Comparison of ENCODE assay signal across 14 cellular contexts in genomic region chr20:1374246-1374645, GRCh38. TPM values are rescaled to one million over a fixed set of nuclear protein-coding genes. Genes with fewer than 3 reads are reported as not detected.
DNase-seq lines count a peak whose midpoint lies in the region; ATAC-seq and TF ChIP-seq lines count a peak whose summit lies in the region.
"Had no signal": no experiment of that assay in that cellular context is flagged by ENCODE, and none has a peak within 500 bp of the region (broad histone marks: within the 10 kb centered on the region; RNA-seq: fewer than 3 reads in every experiment).

No MANE protein-coding gene starts in this region.

- TF ChIP-seq CTCF in Loucy (conservative IDR thresholded peaks at IDR 0.05; ENCODE audit: low read length) (peak; percentile 22; the same call in 1 of the 2 replicates), brain microvascular endothelial cell (IDR thresholded peaks at IDR 0.05; ENCODE audit: low read depth, low read length, missing control alignments) (peak; percentile 10), heart left ventricle (IDR thresholded peaks at IDR 0.05) (peak in 6 of 12 donors; percentile 6 to 30 (median 16))

- H3K27me3 Mint-ChIP-seq in stimulated activated naive B cell treated with anti-CD40 and anti-IgM and Interleukin-4, amounts not matched to agents 10 μg/mL and 1 μg/mL and 100 μg/mL, for 72 hours: no peaks in the 10 kb centered on the region

- peak overlapping the region; percentile 71 for H3K27ac Mint-ChIP-seq in stimulated activated naive B cell treated with anti-CD40 and anti-IgM and Interleukin-4, amounts not matched to agents 10 μg/mL and 1 μg/mL and 100 μg/mL, for 72 hours

- H3K27ac ChIP-seq in brain microvascular endothelial cell (no peak overlapping the region), heart left ventricle (peak overlapping the region; percentile 5 to 88 (median 62))
- H3K27ac ChIP-seq: ovary, vagina had no signal

- intact Hi-C loops in heart left ventricle (cut with DNase I): loop anchor here in 4 of 10 donors (5.0 kb wide), 3 partner anchors 37 to 47 kb away; partner anchors contain the start of gene SDCBP2 (in 2 of the 4)

- H3K36me3 ChIP-seq in Loucy (ENCODE audit: insufficient read depth, low read length) (peaks cover 57% of the 10 kb centered on the region), brain microvascular endothelial cell (replicated peaks) (peaks cover 35% of the 10 kb centered on the region), heart left ventricle (peaks cover 0 to 66% (median 38%) of the 10 kb centered on the region in 9 donors)
- H3K36me3 ChIP-seq: ovary had no signal

- H2AFZ ChIP-seq in Loucy (ENCODE audit: low read length): no peak overlapping the region

- H3K4me1 Mint-ChIP-seq in stimulated activated naive B cell treated with anti-CD40 and anti-IgM and Interleukin-4, amounts not matched to agents 10 μg/mL and 1 μg/mL and 100 μg/mL, for 72 hours: peaks cover 45 to 62% of the 10 kb centered on the region in 2 donors

- no peak for DNase-seq in brain microvascular endothelial cell
- no peak for DNase-seq in heart left ventricle
- DNase-seq in stimulated activated naive B cell treated with anti-CD40 and anti-IgM and Interleukin-4, amounts not matched to agents 10 μg/mL and 1 μg/mL and 100 μg/mL, for 72 hours: no peak
- DNase-seq in NCI-H1048 (lab: John Stamatoyannopoulos, UW): no peak
- DNase-seq: NCI-H187; NCI-H524; ovary; spleen; stimulated activated naive CD4-positive, alpha-beta T cell treated with Interleukin-2 at 50 U/mL for 16 hours had no signal

- no peak overlapping the region for H3K4me2 ChIP-seq in Loucy (ENCODE audit: low read depth, low read length, poor library complexity, severe bottlenecking)

- H3K79me2 ChIP-seq in Loucy (ENCODE audit: insufficient read depth, low read length): peaks cover 71% of the 10 kb centered on the region

- TF ChIP-seq POLR2A in heart left ventricle (IDR thresholded peaks at IDR 0.05): no peak

- H3F3A ChIP-seq in Loucy (ENCODE audit: low read depth): no peaks in the 10 kb centered on the region

- no peak overlapping the region for H3K4me3 ChIP-seq in Loucy (ENCODE audit: low read length, poor library complexity, severe bottlenecking)
- H3K4me3 ChIP-seq in brain microvascular endothelial cell (ENCODE audit: low read depth, low read length): no peak overlapping the region
- no peak overlapping the region for H3K4me3 ChIP-seq in heart left ventricle
- H3K4me3 ChIP-seq: ovary, spleen, vagina had no signal

- H3K9me3 Mint-ChIP-seq in stimulated activated naive B cell treated with anti-CD40 and anti-IgM and Interleukin-4, amounts not matched to agents 10 μg/mL and 1 μg/mL and 100 μg/mL, for 72 hours: no peaks in the 10 kb centered on the region

- peaks cover 26 to 59% of the 10 kb centered on the region in 2 donors for H3K36me3 Mint-ChIP-seq in stimulated activated naive B cell treated with anti-CD40 and anti-IgM and Interleukin-4, amounts not matched to agents 10 μg/mL and 1 μg/mL and 100 μg/mL, for 72 hours

- in situ Hi-C loops in brain microvascular endothelial cell (cut with HindIII; ENCODE audit: low pct_ligation_motif_present, low sequenced_read_pairs): no loop called here

- H3K9me2 ChIP-seq in Loucy (replicated peaks; ENCODE audit: low read depth, low read length): no peaks in the 10 kb centered on the region

- H3K9me3 ChIP-seq in Loucy (ENCODE audit: insufficient read depth, low read depth, low read length) (no peaks in the 10 kb centered on the region), heart left ventricle (no peaks in the 10 kb centered on the region)
- H3K9me3 ChIP-seq: ovary, spleen, vagina had no signal

- no peak overlapping the region for H3K4me3 Mint-ChIP-seq in stimulated activated naive B cell treated with anti-CD40 and anti-IgM and Interleukin-4, amounts not matched to agents 10 μg/mL and 1 μg/mL and 100 μg/mL, for 72 hours

- ATAC-seq in heart left ventricle (peak in 3 of 4 donors; percentile 3 to 70 (median 21)), HG03039 (IDR thresholded peaks at IDR 0.05; ENCODE audit: unreplicated experiment) (no peak), HG03196 (IDR thresholded peaks at IDR 0.05; ENCODE audit: unreplicated experiment) (no peak)
- ATAC-seq in stimulated activated naive B cell treated with anti-CD40 and anti-IgM and Interleukin-4, amounts not matched to agents 10 μg/mL and 1 μg/mL and 100 μg/mL, for 72 hours (replicated peaks): no peak
- ATAC-seq: SK-N-SH treated with all-trans-retinoic acid at 6 μM for 48 hours had no signal

- H3K9ac ChIP-seq in Loucy (ENCODE audit: low read depth, low read length, poor library complexity, severe bottlenecking): no peak overlapping the region

- H4K20me1 ChIP-seq in Loucy (ENCODE audit: insufficient read depth, low read length, poor library complexity, severe bottlenecking): peaks cover 57% of the 10 kb centered on the region

- WGBS in heart left ventricle, 4 donors: 37 to 53% (median 39%) methylated on average over 2 of the region's 2 CpGs

- peaks cover 22% of the 10 kb centered on the region for H3K4me1 ChIP-seq in Loucy (ENCODE audit: insufficient read depth, low read length, poor library complexity, severe bottlenecking)
- peaks cover 8 to 96% (median 80%) of the 10 kb centered on the region in 12 donors for H3K4me1 ChIP-seq in heart left ventricle

- H3K27me3 ChIP-seq in Loucy (ENCODE audit: insufficient read depth, low read length, poor library complexity, severe bottlenecking) (no peaks in the 10 kb centered on the region), brain microvascular endothelial cell (replicated peaks) (no peaks in the 10 kb centered on the region), heart left ventricle (no peaks in the 10 kb centered on the region)
- H3K27me3 ChIP-seq: ovary, spleen, vagina had no signal

RNA-seq across cellular contexts. Expression of gene FKBP1A, which starts 18.6 kb away (rescaled TPM):
- 100 to 1,000 TPM in 8 of 9 donors, 10 to 100 TPM in 1; 71.3 to 316 (median 144) TPM for total RNA-seq in heart left ventricle
- 100 to 1,000 TPM in 1 of 2 donors, 10 to 100 TPM in 1; 89.6 to 401 TPM for polyA plus RNA-seq in heart left ventricle

RNA-seq across cellular contexts. Expression of gene SDCBP2, which starts 45.3 kb away (rescaled TPM):
- 1 to 10 TPM in 8 of 9 donors, under 1 TPM in 1; 0.65 to 4.2 (median 2.1) TPM for total RNA-seq in heart left ventricle
- 1 to 10 TPM; 1.8 to 3.6 TPM for polyA plus RNA-seq in heart left ventricle

Comparison
In these comparisons a context has a peak if more than half of its experiments do, and no peak if none do; other contexts are left out.
1. ATAC-seq: peak in heart left ventricle (3 of 4); none in stimulated activated naive B cell treated with anti-CD40 and anti-IgM and Interleukin-4, amounts not matched to agents 10 μg/mL and 1 μg/mL and 100 μg/mL, for 72 hours (0 of 2), HG03039 (single experiment) and HG03196 (single experiment).